ENCODE assay signal across 8 cellular contexts in the genomic region with DNA sequence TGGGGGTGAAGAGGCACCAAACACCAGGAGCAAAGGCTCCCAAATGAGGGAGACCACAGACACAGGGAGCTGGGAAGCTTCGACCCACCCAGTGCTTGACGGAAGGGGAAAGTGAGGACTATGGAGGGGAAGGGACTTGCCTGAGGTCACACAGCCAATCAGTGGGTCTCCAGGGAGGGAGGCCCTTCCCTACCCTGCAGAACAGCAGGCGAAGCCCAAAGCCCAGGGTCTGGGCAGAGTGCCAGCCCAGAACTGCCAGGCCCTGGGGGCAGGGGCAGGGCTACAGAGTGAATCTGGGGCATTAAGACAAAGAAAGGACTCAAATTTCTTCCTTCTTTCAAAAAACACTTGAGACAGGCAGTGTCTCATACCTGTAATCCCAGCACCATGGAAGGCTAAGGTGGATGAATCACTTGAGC. TPM values are rescaled to one million over a fixed set of nuclear protein-coding genes. Genes with fewer than 3 reads are reported as not detected.
A peak's percentile ranks its signal among the peaks of the same experiment; 100 is the strongest.
DNase-seq lines count a peak whose midpoint lies in the region; ATAC-seq and TF ChIP-seq lines count a peak whose summit lies in the region.

No MANE protein-coding gene starts in this region.

- H3K36me3 ChIP-seq in ACC112 (ENCODE audit: insufficient read depth, low read length) (no peaks in the 10 kb centered on the region), KOPT-K1 (ENCODE audit: insufficient read depth, low read length) (no peaks in the 10 kb centered on the region), left lung (no peaks in the 10 kb centered on the region)

- no peaks in the 10 kb centered on the region for H3K27me3 Mint-ChIP-seq in activated B cell treated with CpG ODN at 0.5 μM for 24 hours

- H3K27ac ChIP-seq in ACC112 (ENCODE audit: low read depth, low read length): peak overlapping the region; percentile 91
- peak overlapping the region; percentile 68 for H3K27ac ChIP-seq in KOPT-K1 (ENCODE audit: low read depth, low read length, poor library complexity, severe bottlenecking)
- peak overlapping the region; percentile 70 to 95 for H3K27ac ChIP-seq in left lung

- H3K27me3 ChIP-seq in ACC112 (ENCODE audit: insufficient read depth, low read length) (no peaks in the 10 kb centered on the region), left lung (no peaks in the 10 kb centered on the region)

- no peak for DNase-seq in activated B cell treated with CpG ODN at 0.5 μM for 24 hours
- DNase-seq in left lung: no peak
- no peak for DNase-seq in stimulated activated CD4-positive, alpha-beta T cell treated with anti-CD3 and anti-CD28 coated beads, Interleukin-4, amount 100 ng/mL, for 24 hours

- peaks cover 89% of the 10 kb centered on the region for H3K4me1 Mint-ChIP-seq in activated B cell treated with CpG ODN at 0.5 μM for 24 hours

- H3K36me3 Mint-ChIP-seq in activated B cell treated with CpG ODN at 0.5 μM for 24 hours (ENCODE audit: low read depth): peaks cover 35% of the 10 kb centered on the region

- H3K79me2 ChIP-seq in ACC112 (ENCODE audit: control insufficient read depth, insufficient read depth, low read length, unreplicated experiment): peaks cover 60% of the 10 kb centered on the region

- peak overlapping the region; percentile 87 for H3K4me3 Mint-ChIP-seq in activated B cell treated with CpG ODN at 0.5 μM for 24 hours

- H3K27ac Mint-ChIP-seq in activated B cell treated with CpG ODN at 0.5 μM for 24 hours: peak overlapping the region; percentile 94

- no peak overlapping the region for H2AFZ ChIP-seq in ACC112 (ENCODE audit: low read length, unreplicated experiment)

- TF ChIP-seq CTCF in activated B cell treated with CpG ODN at 0.5 μM for 24 hours (IDR thresholded peaks at IDR 0.05) (no peak), left lung (IDR thresholded peaks at IDR 0.05) (no peak)

- ATAC-seq in activated B cell treated with CpG ODN at 0.5 μM for 24 hours (ENCODE audit: low read depth): no peak
- ATAC-seq in left lung: no peak
- ATAC-seq in HG03521 (IDR thresholded peaks at IDR 0.05; ENCODE audit: unreplicated experiment): no peak
- no peak for ATAC-seq in GM21447 (IDR thresholded peaks at IDR 0.05; ENCODE audit: unreplicated experiment)
- ATAC-seq in GM18909 (IDR thresholded peaks at IDR 0.05; ENCODE audit: poor library complexity, unreplicated experiment): no peak

- H3K4me1 ChIP-seq in ACC112 (ENCODE audit: control insufficient read depth, insufficient read depth, low read length, unreplicated experiment): peaks cover 68% of the 10 kb centered on the region
- H3K4me1 ChIP-seq in left lung: peaks cover 49 to 96% of the 10 kb centered on the region in 2 donors

- CTCF ChIA-PET in activated B cell treated with CpG ODN at 0.5 μM for 24 hours (lab: Charles Lee): interaction anchor here (1.0 to 3.4 kb wide), 5 partner anchors 12 to 65 kb away, joined by 3 to 21 read pairs (median 13); no protein-coding TSS in a partner anchor

- H3K9me3 ChIP-seq in KOPT-K1 (ENCODE audit: insufficient read depth, low read length, poor library complexity, severe bottlenecking): no peaks in the 10 kb centered on the region
- no peaks in the 10 kb centered on the region for H3K9me3 ChIP-seq in left lung

- intact Hi-C loops in activated B cell treated with CpG ODN at 0.5 μM for 24 hours (cut with micrococcal nuclease): no loop called here
- intact Hi-C loops in left lung (cut with DNase I): loop anchor here in 1 of 2 donors (10.0 kb wide), 1 partner anchor 71 kb away; no protein-coding TSS in a partner anchor

- no peak overlapping the region for H3K4me3 ChIP-seq in ACC112 (ENCODE audit: low read depth, low read length)
- H3K4me3 ChIP-seq in left lung: no peak overlapping the region

- H3K9me3 Mint-ChIP-seq in activated B cell treated with CpG ODN at 0.5 μM for 24 hours: no peaks in the 10 kb centered on the region

- POLR2A ChIA-PET in activated B cell treated with CpG ODN at 0.5 μM for 24 hours (lab: Charles Lee): interaction anchor here (0.5 to 7.2 kb wide), 6 partner anchors 8 to 50 kb away, joined by 3 to 81 read pairs (median 22); partner anchors contain the start of gene ECE1

RNA-seq across cellular contexts. Expression of gene ECE1, which starts 45.5 kb away (rescaled TPM):
- total RNA-seq in activated B cell treated with CpG ODN at 0.5 μM for 24 hours: 208 and 209 TPM in 2 replicates
- 100 to 1,000 TPM in 1 of 2 donors, 10 to 100 TPM in 1; 91.7 to 107 TPM for total RNA-seq in left lung
